In genomic region chr2:12059616-12060441, GRCh38 we compare ENCODE assay signal across 17 cellular contexts.
DNase-seq lines count a peak whose midpoint lies in the region; ATAC-seq lines count a peak whose summit lies in the region.
"Had no signal": no experiment of that assay in that cellular context is flagged by ENCODE, and none has a peak within 500 bp of the region (broad histone marks: within the 10 kb centered on the region; RNA-seq: fewer than 3 reads in every experiment).

No MANE protein-coding gene starts in this region.

- no peaks in the 10 kb centered on the region for H3K9me3 Mint-ChIP-seq in natural killer cell treated with Interleukin-12 subunit alpha and Interleukin-12 subunit beta and Interleukin-15 and Interleukin-18, amount 100 ng/mL, for 72 hours

- H3K4me3 Mint-ChIP-seq in natural killer cell treated with Interleukin-12 subunit alpha and Interleukin-12 subunit beta and Interleukin-15 and Interleukin-18, amount 100 ng/mL, for 72 hours: peak overlapping the region; percentile 3
- H3K4me3 Mint-ChIP-seq: activated naive CD4-positive, alpha-beta T cell treated with anti-CD3 and anti-CD28 coated beads, Interleukin-2, amount 50 U/mL, for 24 hours had no signal

- peaks cover 77 to 80% of the 10 kb centered on the region in 2 donors for H3K4me1 Mint-ChIP-seq in natural killer cell treated with Interleukin-12 subunit alpha and Interleukin-12 subunit beta and Interleukin-15 and Interleukin-18, amount 100 ng/mL, for 72 hours (ENCODE audit: low read depth in 2 of 2)

- no peak for ATAC-seq in natural killer cell treated with Interleukin-12 subunit alpha and Interleukin-12 subunit beta and Interleukin-15 and Interleukin-18, amount 100 ng/mL, for 72 hours
- no peak for ATAC-seq in HG03025 (IDR thresholded peaks at IDR 0.05; ENCODE audit: low FRiP score, unreplicated experiment)
- ATAC-seq: heart right ventricle had no signal

- peaks cover 10% of the 10 kb centered on the region for H3K36me3 Mint-ChIP-seq in natural killer cell treated with Interleukin-12 subunit alpha and Interleukin-12 subunit beta and Interleukin-15 and Interleukin-18, amount 100 ng/mL, for 72 hours

- peaks cover 12 to 22% of the 10 kb centered on the region in 2 donors for H3K27me3 Mint-ChIP-seq in natural killer cell treated with Interleukin-12 subunit alpha and Interleukin-12 subunit beta and Interleukin-15 and Interleukin-18, amount 100 ng/mL, for 72 hours
- H3K27me3 Mint-ChIP-seq: activated naive CD4-positive, alpha-beta T cell treated with anti-CD3 and anti-CD28 coated beads, Interleukin-2, amount 50 U/mL, for 24 hours had no signal

- peak overlapping the region in 1 of 2 donors; percentile 11 for H3K27ac Mint-ChIP-seq in natural killer cell treated with Interleukin-12 subunit alpha and Interleukin-12 subunit beta and Interleukin-15 and Interleukin-18, amount 100 ng/mL, for 72 hours
- H3K27ac Mint-ChIP-seq: activated naive CD4-positive, alpha-beta T cell treated with anti-CD3 and anti-CD28 coated beads, Interleukin-2, amount 50 U/mL, for 24 hours had no signal

- DNase-seq in Daoy (ENCODE audit: low read depth): peak; percentile 62
- peak; percentile 10 for DNase-seq in MV-4-11 (lab: John Stamatoyannopoulos, UW)
- peak; percentile 46 for DNase-seq in astrocyte of the hippocampus (ENCODE audit: low read depth, low spot score)
- no peak for DNase-seq in natural killer cell treated with Interleukin-12 subunit alpha and Interleukin-12 subunit beta and Interleukin-15 and Interleukin-18, amount 100 ng/mL, for 72 hours (ENCODE audit: low spot score)
- DNase-seq in iPS-NIHi11 (ENCODE audit: low spot score): no peak
- no peak for DNase-seq in cerebellum (ENCODE audit: low spot score)
- no peak for DNase-seq in activated naive CD4-positive, alpha-beta T cell treated with anti-CD3 and anti-CD28 coated beads, Interleukin-2, amount 50 U/mL, for 16 hours
- DNase-seq: activated CD8-positive, alpha-beta memory T cell treated with anti-CD3 and anti-CD28 coated beads for 24 hours; GOT3; heart right ventricle; NCI-H187 treated with DMSO at 0.1 percent for 48 hours; ovary; stimulated activated CD4-positive, alpha-beta T cell treated with anti-CD3 and anti-CD28 coated beads, Interleukin-4, amount 100 ng/mL, for 24 hours; stomach; T-helper 9 cell had no signal

Comparison
In these comparisons a context has a peak if more than half of its experiments do, and no peak if none do; other contexts are left out.
1. DNase-seq: peak in Daoy (single experiment), MV-4-11 (single experiment) and astrocyte of the hippocampus (single experiment); none in natural killer cell treated with Interleukin-12 subunit alpha and Interleukin-12 subunit beta and Interleukin-15 and Interleukin-18, amount 100 ng/mL, for 72 hours (single experiment), iPS-NIHi11 (single experiment), cerebellum (single experiment) and activated naive CD4-positive, alpha-beta T cell treated with anti-CD3 and anti-CD28 coated beads, Interleukin-2, amount 50 U/mL, for 16 hours (single experiment).